ENCODE assay signal across 15 cellular contexts in the genomic region with DNA sequence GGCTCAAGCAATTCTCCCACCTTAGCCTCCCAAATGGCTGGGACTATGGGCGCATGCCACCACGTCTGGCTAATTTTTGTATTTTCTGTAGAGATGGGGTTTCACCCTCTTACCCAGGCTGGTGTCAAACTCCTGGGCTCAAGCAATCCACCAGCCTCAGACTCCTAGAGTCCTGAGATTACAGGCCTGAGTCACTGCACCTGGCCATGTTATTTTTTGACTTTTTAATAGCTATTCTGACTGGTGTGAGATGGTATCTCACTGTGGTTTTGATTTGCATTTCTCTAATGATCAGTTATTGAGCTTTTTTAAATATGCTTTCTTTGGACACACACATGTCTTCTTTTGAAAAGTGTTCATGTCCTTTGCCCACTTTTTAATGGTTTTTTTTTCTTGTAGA. TPM values are rescaled to one million over a fixed set of nuclear protein-coding genes. Genes with fewer than 3 reads are reported as not detected.
DNase-seq lines count a peak whose midpoint lies in the region; ATAC-seq and TF ChIP-seq lines count a peak whose summit lies in the region.
"Had no signal": no experiment of that assay in that cellular context is flagged by ENCODE, and none has a peak within 500 bp of the region (broad histone marks: within the 10 kb centered on the region; RNA-seq: fewer than 3 reads in every experiment).

No MANE protein-coding gene starts in this region.

- H3K27ac Mint-ChIP-seq in stimulated activated effector memory CD8-positive, alpha-beta T cell treated with anti-CD3 and anti-CD28 coated beads, Interleukin-12 subunit alpha, Interleukin-12 subunit beta, amount 100 ng/mL, for 72 hours = no peak overlapping the region
- H3K27ac Mint-ChIP-seq: mesothelial cell of epicardium; stimulated activated naive CD8-positive, alpha-beta T cell treated with anti-CD3 and anti-CD28 coated beads, Interleukin-15, amount 100 ng/mL, for 72 hours had no signal

- H3K4me2 ChIP-seq in SK-N-SH = no peak overlapping the region
- H3K4me2 ChIP-seq: hepatocyte had no signal

- H3K27ac ChIP-seq in RWPE1 = no peak overlapping the region
- H3K27ac ChIP-seq in SK-N-SH (ENCODE audit: low read depth in 2 of 2, low read length in 1 of 2) = no peak overlapping the region
- H3K27ac ChIP-seq: hepatocyte, upper lobe of right lung had no signal

- TF ChIP-seq EP300 in SK-N-SH (IDR thresholded peaks at IDR 0.05; ENCODE audit: borderline replicate concordance in 1 of 2, low read depth in 1 of 2, low read length in 1 of 2) = no peak

- no peaks in the 10 kb centered on the region for H3K27me3 ChIP-seq in SK-N-SH (ENCODE audit: insufficient read depth)
- H3K27me3 ChIP-seq: hepatocyte, upper lobe of right lung had no signal

- ATAC-seq in GM18498 (IDR thresholded peaks at IDR 0.05; ENCODE audit: unreplicated experiment) (peak; percentile 88), GM19452 (IDR thresholded peaks at IDR 0.05; ENCODE audit: unreplicated experiment) (peak; percentile 81), HG02759 (IDR thresholded peaks at IDR 0.05; ENCODE audit: unreplicated experiment) (peak; percentile 84), HG03439 (IDR thresholded peaks at IDR 0.05; ENCODE audit: unreplicated experiment) (peak; percentile 80)
- no peak for ATAC-seq in stimulated activated effector memory CD8-positive, alpha-beta T cell treated with anti-CD3 and anti-CD28 coated beads, Interleukin-12 subunit alpha, Interleukin-12 subunit beta, amount 100 ng/mL, for 72 hours

- no peaks in the 10 kb centered on the region for H3K9me3 Mint-ChIP-seq in stimulated activated effector memory CD8-positive, alpha-beta T cell treated with anti-CD3 and anti-CD28 coated beads, Interleukin-12 subunit alpha, Interleukin-12 subunit beta, amount 100 ng/mL, for 72 hours
- H3K9me3 Mint-ChIP-seq: mesothelial cell of epicardium; stimulated activated naive CD8-positive, alpha-beta T cell treated with anti-CD3 and anti-CD28 coated beads, Interleukin-15, amount 100 ng/mL, for 72 hours had no signal

- TF ChIP-seq CTCF in RWPE1 (conservative IDR thresholded peaks at IDR 0.05; ENCODE audit: low read depth) = no peak
- TF ChIP-seq CTCF in SK-N-SH (IDR thresholded peaks at IDR 0.05) = no peak

- no peaks in the 10 kb centered on the region for H3K9me3 ChIP-seq in SK-N-SH
- H3K9me3 ChIP-seq: upper lobe of right lung had no signal

- H3K4me1 Mint-ChIP-seq in stimulated activated effector memory CD8-positive, alpha-beta T cell treated with anti-CD3 and anti-CD28 coated beads, Interleukin-12 subunit alpha, Interleukin-12 subunit beta, amount 100 ng/mL, for 72 hours = no peaks in the 10 kb centered on the region

- H3K79me2 ChIP-seq in SK-N-SH (ENCODE audit: insufficient read depth) = no peaks in the 10 kb centered on the region
- H3K79me2 ChIP-seq: hepatocyte had no signal

- peaks cover 0 to 8% of the 10 kb centered on the region in 2 experiments; a peak in 1 of 4 replicates for H3K4me1 ChIP-seq in SK-N-SH (ENCODE audit: control insufficient read depth in 1 of 2, insufficient read depth in 2 of 2, low read depth in 1 of 2, low read length in 1 of 2)

- H3K36me3 Mint-ChIP-seq in stimulated activated effector memory CD8-positive, alpha-beta T cell treated with anti-CD3 and anti-CD28 coated beads, Interleukin-12 subunit alpha, Interleukin-12 subunit beta, amount 100 ng/mL, for 72 hours = peaks cover 25% of the 10 kb centered on the region
- H3K36me3 Mint-ChIP-seq: mesothelial cell of epicardium had no signal

- no peak overlapping the region for H2AFZ ChIP-seq in SK-N-SH (ENCODE audit: low read depth)
- H2AFZ ChIP-seq: hepatocyte had no signal

- H4K20me1 ChIP-seq in SK-N-SH (ENCODE audit: insufficient read depth) = no peaks in the 10 kb centered on the region

- 95% methylated on average over 2 of the region's 2 CpGs for WGBS in SK-N-SH (ENCODE audit: low lambda C conversion rate)

- H3K4me3 ChIP-seq in SK-N-SH (ENCODE audit: low read depth in 2 of 2, low read length in 1 of 2) = no peak overlapping the region
- H3K4me3 ChIP-seq: hepatocyte, upper lobe of right lung had no signal

- no peak overlapping the region for H3K4me3 Mint-ChIP-seq in stimulated activated effector memory CD8-positive, alpha-beta T cell treated with anti-CD3 and anti-CD28 coated beads, Interleukin-12 subunit alpha, Interleukin-12 subunit beta, amount 100 ng/mL, for 72 hours
- H3K4me3 Mint-ChIP-seq: CD14-positive monocyte; mesothelial cell of epicardium; stimulated activated naive CD8-positive, alpha-beta T cell treated with anti-CD3 and anti-CD28 coated beads, Interleukin-15, amount 100 ng/mL, for 72 hours had no signal

- TF ChIP-seq RAD21 in SK-N-SH (IDR thresholded peaks at IDR 0.05; ENCODE audit: low read length) = no peak

- peaks cover 0 to 9% of the 10 kb centered on the region in 2 experiments for H3K36me3 ChIP-seq in SK-N-SH (replicated peaks in 1 of 2; ENCODE audit: control insufficient read depth in 1 of 2, insufficient read depth in 2 of 2, low read length in 1 of 2)
- H3K36me3 ChIP-seq: upper lobe of right lung had no signal

- no peak for DNase-seq in stimulated activated effector memory CD8-positive, alpha-beta T cell treated with anti-CD3 and anti-CD28 coated beads, Interleukin-12 subunit alpha, Interleukin-12 subunit beta, amount 100 ng/mL, for 72 hours (ENCODE audit: low spot score in 2 of 2)
- DNase-seq in NCI-H1694 treated with DMSO at 0.1 percent for 48 hours (lab: John Stamatoyannopoulos, UW) = no peak
- no peak for DNase-seq in RWPE1 (ENCODE audit: low spot score)
- DNase-seq in SK-N-SH = no peak
- DNase-seq: aorta, cerebellar nuclear complex, upper lobe of right lung had no signal

- no peaks in the 10 kb centered on the region for H3K9me2 ChIP-seq in SK-N-SH

- peaks cover 23% of the 10 kb centered on the region for H3F3A ChIP-seq in SK-N-SH (replicated peaks; ENCODE audit: insufficient read depth)

- CTCF ChIA-PET in RWPE1 (lab: Yijun Ruan, JAX) (interaction anchor here (0.6 to 2.1 kb wide), 10 partner anchors 11 to 307 kb away, joined by 3 to 10 read pairs (median 5); a partner anchor contains a TSS), SK-N-SH (lab: Yijun Ruan, JAX) (interaction anchor here (0.6 to 3.3 kb wide), 23 partner anchors 10 to 306 kb away, joined by 3 to 47 read pairs (median 7); a partner anchor contains a TSS)

- H3K9ac ChIP-seq in SK-N-SH = no peak overlapping the region

- POLR2A ChIA-PET in RWPE1 (lab: Yijun Ruan, JAX; ENCODE audit: low non-redundant PET) (no interaction called here), SK-N-SH (lab: Yijun Ruan, JAX) (no interaction called here)

TF ChIP-seq in SK-N-SH, 30 proteins besides CTCF, POLR2A, EP300 and RAD21:
- TF ChIP-seq SIN3A (IDR thresholded peaks at IDR 0.05; ENCODE audit: borderline replicate concordance, low read depth, low read length) = no peak
- TF ChIP-seq POLR2AphosphoS5 (IDR thresholded peaks at IDR 0.05; ENCODE audit: low read depth, low read length) = no peak
- no peak for TF ChIP-seq TAF1 (IDR thresholded peaks at IDR 0.05; ENCODE audit: borderline replicate concordance, low read depth, low read length)
- TF ChIP-seq FOXJ3 (CRISPR knock-in tag; IDR thresholded peaks at IDR 0.05) = no peak
- no peak for TF ChIP-seq YY1 (IDR thresholded peaks at IDR 0.05; ENCODE audit: low read depth)
- TF ChIP-seq EZH2phosphoT487 (IDR thresholded peaks at IDR 0.05; ENCODE audit: borderline replicate concordance, low read depth) = no peak
- TF ChIP-seq NRF1 (IDR thresholded peaks at IDR 0.05; ENCODE audit: low read depth, low read length) = no peak
- no peak for TF ChIP-seq GATA2 (CRISPR knock-in tag; IDR thresholded peaks at IDR 0.05)
- TF ChIP-seq, protein P1, sequence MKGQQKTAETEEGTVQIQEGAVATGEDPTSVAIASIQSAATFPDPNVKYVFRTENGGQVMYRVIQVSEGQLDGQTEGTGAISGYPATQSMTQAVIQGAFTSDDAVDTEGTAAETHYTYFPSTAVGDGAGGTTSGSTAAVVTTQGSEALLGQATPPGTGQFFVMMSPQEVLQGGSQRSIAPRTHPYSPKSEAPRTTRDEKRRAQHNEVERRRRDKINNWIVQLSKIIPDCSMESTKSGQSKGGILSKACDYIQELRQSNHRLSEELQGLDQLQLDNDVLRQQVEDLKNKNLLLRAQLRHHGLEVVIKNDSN (IDR thresholded peaks at IDR 0.05; ENCODE audit: borderline replicate concordance, low read depth) = no peak

RNA-seq across cellular contexts. Expression of a gene that starts 38.2 kb away (rescaled TPM):
- polyA plus RNA-seq in SK-N-SH (2012; rRNA removed) = 40.1 and 47.6 TPM in 2 replicates
- polyA plus RNA-seq in SK-N-SH (2012; cell fraction: cytosol; rRNA removed) = 50.2 and 51.7 TPM in 2 replicates
- polyA plus RNA-seq in SK-N-SH (2012; cell fraction: nucleus; rRNA removed) = 30.3 and 51.1 TPM in 2 replicates

RNA-seq across cellular contexts. Expression of a gene that starts 40.8 kb away (rescaled TPM):
- 1.8 and 2.2 TPM in 2 replicates for polyA plus RNA-seq in SK-N-SH (2012; rRNA removed)
- 3.1 and 3.3 TPM in 2 replicates for polyA plus RNA-seq in SK-N-SH (2012; cell fraction: cytosol; rRNA removed)
- 1.00 and 1.5 TPM in 2 replicates for polyA plus RNA-seq in SK-N-SH (2012; cell fraction: nucleus; rRNA removed)
